ENCODE assay signal across 9 cellular contexts in the genomic region with DNA sequence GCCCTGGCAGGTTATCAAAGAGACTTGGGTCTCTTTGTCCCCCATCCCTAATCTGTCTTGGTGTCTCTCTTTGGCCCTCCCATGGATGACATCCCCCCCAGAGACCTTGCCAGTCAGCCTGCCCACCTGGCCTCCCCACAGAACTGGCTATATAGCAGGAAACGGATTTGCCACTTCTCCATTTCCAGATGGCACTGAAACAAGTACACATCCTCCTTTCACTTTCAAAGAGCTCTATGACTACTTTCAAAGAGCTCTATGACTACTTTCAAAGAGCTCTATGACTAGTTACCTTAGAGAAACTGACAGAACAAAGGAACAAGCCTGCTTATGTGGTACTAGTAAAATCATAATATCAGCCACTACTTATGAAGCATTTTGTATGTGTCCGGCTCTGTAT.
A peak's percentile ranks its signal among the peaks of the same experiment; 100 is the strongest.
DNase-seq lines count a peak whose midpoint lies in the region; ATAC-seq and TF ChIP-seq lines count a peak whose summit lies in the region.
"Had no signal": no experiment of that assay in that cellular context is flagged by ENCODE, and none has a peak within 500 bp of the region (broad histone marks: within the 10 kb centered on the region; RNA-seq: fewer than 3 reads in every experiment).

No MANE protein-coding gene starts in this region.

- peak overlapping the region; percentile 7; the same call in 1 of the 2 replicates for H3K4me2 ChIP-seq in MM.1S (ENCODE audit: low read depth, low read length)

- H3K4me3 ChIP-seq in MM.1S (ENCODE audit: low read length) (no peak overlapping the region), thyroid gland (replicated peaks in 1 of 3) (no peak overlapping the region)

- ATAC-seq in GM21786 (IDR thresholded peaks at IDR 0.05; ENCODE audit: unreplicated experiment), result peak; percentile 89
- ATAC-seq in natural killer cell treated with Interleukin-12 subunit alpha and Interleukin-12 subunit beta and Interleukin-15 and Interleukin-18, amount 100 ng/mL, for 72 hours, result peak; percentile 53 to 74
- ATAC-seq: Panc1 had no signal

- H3K4me1 ChIP-seq in MM.1S (ENCODE audit: low read length), result peaks cover 35% of the 10 kb centered on the region
- peaks cover 22 to 37% of the 10 kb centered on the region in 2 donors for H3K4me1 ChIP-seq in thyroid gland

- H3K9me3 ChIP-seq in MM.1S (replicated peaks; ENCODE audit: insufficient read depth, low read length) (no peaks in the 10 kb centered on the region), thyroid gland (no peaks in the 10 kb centered on the region)

- peaks cover 11 to 17% of the 10 kb centered on the region in 2 donors for H3K27me3 Mint-ChIP-seq in natural killer cell treated with Interleukin-12 subunit alpha and Interleukin-12 subunit beta and Interleukin-15 and Interleukin-18, amount 100 ng/mL, for 72 hours

- H2AFZ ChIP-seq in MM.1S (ENCODE audit: low read length), result no peak overlapping the region

- no peak overlapping the region for H3K9ac ChIP-seq in MM.1S (ENCODE audit: low read length)

- peak overlapping the region; percentile 47 for H3K4me3 Mint-ChIP-seq in natural killer cell treated with Interleukin-12 subunit alpha and Interleukin-12 subunit beta and Interleukin-15 and Interleukin-18, amount 100 ng/mL, for 72 hours

- peaks cover 27 to 31% of the 10 kb centered on the region in 2 donors for H3K4me1 Mint-ChIP-seq in natural killer cell treated with Interleukin-12 subunit alpha and Interleukin-12 subunit beta and Interleukin-15 and Interleukin-18, amount 100 ng/mL, for 72 hours (ENCODE audit: low read depth in 2 of 2)

- H4K20me1 ChIP-seq in MM.1S (ENCODE audit: insufficient read depth, low read length), result no peaks in the 10 kb centered on the region

- no peaks in the 10 kb centered on the region for H3K9me3 Mint-ChIP-seq in natural killer cell treated with Interleukin-12 subunit alpha and Interleukin-12 subunit beta and Interleukin-15 and Interleukin-18, amount 100 ng/mL, for 72 hours

- no peaks in the 10 kb centered on the region for H3K36me3 ChIP-seq in MM.1S (replicated peaks; ENCODE audit: insufficient read depth, low read length)
- no peaks in the 10 kb centered on the region for H3K36me3 ChIP-seq in thyroid gland

- no peaks in the 10 kb centered on the region for H3K36me3 Mint-ChIP-seq in natural killer cell treated with Interleukin-12 subunit alpha and Interleukin-12 subunit beta and Interleukin-15 and Interleukin-18, amount 100 ng/mL, for 72 hours

- DNase-seq in NCI-H510A treated with DMSO at 0.1 percent for 48 hours (lab: John Stamatoyannopoulos, UW) (peak; percentile 20), NCI-H510A (lab: John Stamatoyannopoulos, UW) (no peak), MM.1S (peak; percentile 79), thyroid gland (no peak), islet precursor cell (no peak), NCI-H2107 treated with DMSO at 0.1 percent for 48 hours (lab: John Stamatoyannopoulos, UW; ENCODE audit: unreplicated experiment) (no peak)
- DNase-seq in natural killer cell treated with Interleukin-12 subunit alpha and Interleukin-12 subunit beta and Interleukin-15 and Interleukin-18, amount 100 ng/mL, for 72 hours (ENCODE audit: low spot score), result no peak

- WGBS in thyroid gland, 2 donors, result 67 to 81% methylated on average over 2 of the region's 2 CpGs

- no peaks in the 10 kb centered on the region for H3K9me2 ChIP-seq in MM.1S (replicated peaks; ENCODE audit: insufficient read depth, low read length)

- peaks cover 14% of the 10 kb centered on the region; the same call in 1 of the 2 replicates for H3F3A ChIP-seq in MM.1S (ENCODE audit: insufficient read depth, low read length)

- TF ChIP-seq POLR2A in thyroid gland (IDR thresholded peaks at IDR 0.05), result no peak

- H3K27ac Mint-ChIP-seq in natural killer cell treated with Interleukin-12 subunit alpha and Interleukin-12 subunit beta and Interleukin-15 and Interleukin-18, amount 100 ng/mL, for 72 hours, result peak overlapping the region; percentile 36 to 67

- H3K79me2 ChIP-seq in MM.1S (ENCODE audit: low read length), result no peaks in the 10 kb centered on the region

- TF ChIP-seq CTCF in MM.1S (IDR thresholded peaks at IDR 0.05; ENCODE audit: low read length) (no peak), thyroid gland (IDR thresholded peaks at IDR 0.05) (no peak)

- H3K27ac ChIP-seq in MM.1S (ENCODE audit: low read length) (no peak overlapping the region), thyroid gland (no peak overlapping the region)

- H3K27me3 ChIP-seq in MM.1S (replicated peaks; ENCODE audit: insufficient read depth, low read length) (peaks cover 7% of the 10 kb centered on the region; the same call in 1 of the 2 replicates), thyroid gland (no peaks in the 10 kb centered on the region)

- intact Hi-C loops in thyroid gland (cut with DNase I), result no loop called here

Comparison
In these comparisons a context has a peak if more than half of its experiments do, and no peak if none do; other contexts are left out.
1. DNase-seq: peak in NCI-H510A treated with DMSO at 0.1 percent for 48 hours (single experiment) and MM.1S (single experiment); none in NCI-H510A (single experiment), natural killer cell treated with Interleukin-12 subunit alpha and Interleukin-12 subunit beta and Interleukin-15 and Interleukin-18, amount 100 ng/mL, for 72 hours (single experiment), thyroid gland (0 of 2), islet precursor cell (single experiment) and NCI-H2107 treated with DMSO at 0.1 percent for 48 hours (single experiment).